Comparison of ENCODE assay signal across 11 cellular contexts in genomic region chr4:57424231-57424897, GRCh38.
DNase-seq lines count a peak whose midpoint lies in the region; ATAC-seq, FAIRE-seq and TF ChIP-seq lines count a peak whose summit lies in the region.
"Had no signal": no experiment of that assay in that cellular context is flagged by ENCODE, and none has a peak within 500 bp of the region (broad histone marks: within the 10 kb centered on the region; RNA-seq: fewer than 3 reads in every experiment).

No MANE protein-coding gene starts in this region.

- 57% methylated on average over 6 of the region's 6 CpGs for WGBS in right cardiac atrium
- WGBS in neuronal stem cell (ENCODE audit: extremely low coverage in 2 of 2, insufficient read length in 2 of 2, insufficient replicate concordance in 1 of 2), 2 donors, result no CpG with 5 or more reads among the region's 6 CpGs

- no peaks in the 10 kb centered on the region for H3K79me2 ChIP-seq in keratinocyte (ENCODE audit: control insufficient read depth, insufficient read depth, low read length)

- no peak overlapping the region for H4K8ac ChIP-seq in neuronal stem cell (ENCODE audit: low read depth, low read length)

- no peak overlapping the region for H3K14ac ChIP-seq in neuronal stem cell (ENCODE audit: low read length)

- no peaks in the 10 kb centered on the region for H4K20me1 ChIP-seq in keratinocyte (ENCODE audit: control insufficient read depth, extremely low read depth, insufficient read depth, low read length)
- H4K20me1 ChIP-seq: BLaER1 treated with 17β-estradiol and CSF1 and Interleukin-3, amounts not matched to agents 10 nM and 100 nM had no signal

- no peak overlapping the region for H2BK5ac ChIP-seq in neuronal stem cell (ENCODE audit: low read length)

- no peak overlapping the region for H3K4ac ChIP-seq in neuronal stem cell (ENCODE audit: low read length)

- H3K27me3 ChIP-seq in right cardiac atrium (ENCODE audit: control insufficient read depth, insufficient read depth) (peaks cover 4% of the 10 kb centered on the region), ascending aorta (no peaks in the 10 kb centered on the region), keratinocyte (ENCODE audit: control insufficient read depth, extremely low read depth, insufficient read depth, low read length) (no peaks in the 10 kb centered on the region), neuronal stem cell (ENCODE audit: control insufficient read depth in 3 of 3, insufficient read depth in 3 of 3, low read depth in 1 of 3, low read length in 3 of 3) (no peaks in the 10 kb centered on the region)
- H3K27me3 ChIP-seq: BLaER1 treated with 17β-estradiol and CSF1 and Interleukin-3, amounts not matched to agents 10 nM and 100 nM had no signal

- H4K91ac ChIP-seq in neuronal stem cell (ENCODE audit: low read depth, low read length, poor library complexity), result no peak overlapping the region

- H2AFZ ChIP-seq in keratinocyte (ENCODE audit: control insufficient read depth, low read length) (no peak overlapping the region), neuronal stem cell (ENCODE audit: low read length) (no peak overlapping the region)

- H3K27ac ChIP-seq in right cardiac atrium (ENCODE audit: low read length) (no peak overlapping the region), ascending aorta (peak overlapping the region; percentile 69 to 71), keratinocyte (ENCODE audit: control insufficient read depth, insufficient read depth, low read length) (peak overlapping the region; percentile 38), neuronal stem cell (replicated peaks; ENCODE audit: low read length) (no peak overlapping the region)
- H3K27ac ChIP-seq: BLaER1 treated with 17β-estradiol and CSF1 and Interleukin-3, amounts not matched to agents 10 nM and 100 nM had no signal

- H3K23ac ChIP-seq in neuronal stem cell (ENCODE audit: low read depth, low read length, poor library complexity), result no peak overlapping the region

- peak; percentile 98 for FAIRE-seq in keratinocyte (lab: Jason Lieb, UNC)

- no peaks in the 10 kb centered on the region for H3K79me1 ChIP-seq in neuronal stem cell (ENCODE audit: low read depth, low read length)

- DNase-seq in right cardiac atrium, result peak in 2 of 3 donors; percentile 54 to 68
- DNase-seq in left ventricle myocardium superior, result no peak
- peak; percentile 62 to 94 for DNase-seq in ascending aorta (ENCODE audit: low spot score in 2 of 2)
- DNase-seq in keratinocyte (ENCODE audit: low read depth, low spot score), result peak; percentile 73
- DNase-seq in neuronal stem cell (ENCODE audit: low spot score), result no peak
- no peak for DNase-seq in NCI-H2227 treated with DMSO at 0.1 percent for 48 hours (lab: John Stamatoyannopoulos, UW)
- DNase-seq in NCI-H345 treated with DMSO at 0.1 percent for 48 hours (lab: John Stamatoyannopoulos, UW; ENCODE audit: unreplicated experiment), result no peak
- DNase-seq: NCI-H345; stimulated activated CD4-positive, alpha-beta T cell treated with anti-CD3 and anti-CD28 coated beads, Interleukin-4, amount 100 ng/mL, for 4 hours had no signal

- intact Hi-C loops in right cardiac atrium (cut with DNase I) (loop anchor here in 1 of 4 donors (5.0 kb wide), 1 partner anchor 257 kb away; no protein-coding TSS in a partner anchor), left ventricle myocardium superior (cut with micrococcal nuclease) (no loop called here), ascending aorta (cut with DNase I) (loop anchor here (1.0 to 5.0 kb wide), 2 partner anchors 14 to 312 kb away; partner anchors contain the start of gene IGFBP7)

- H3K9me3 ChIP-seq in right cardiac atrium (ENCODE audit: control insufficient read depth, low read length) (no peaks in the 10 kb centered on the region), ascending aorta (no peaks in the 10 kb centered on the region), keratinocyte (ENCODE audit: control insufficient read depth, low read depth, low read length) (no peaks in the 10 kb centered on the region), neuronal stem cell (replicated peaks in 1 of 2; ENCODE audit: control insufficient read depth in 2 of 2, insufficient read depth in 1 of 2, low read depth in 1 of 2, low read length in 2 of 2) (no peaks in the 10 kb centered on the region)

- peak; percentile 80 to 87 for ATAC-seq in right cardiac atrium
- ATAC-seq in left ventricle myocardium superior, result no peak
- no peak for ATAC-seq in GM19397 (IDR thresholded peaks at IDR 0.05; ENCODE audit: unreplicated experiment)

- no peak overlapping the region for H2BK12ac ChIP-seq in neuronal stem cell (ENCODE audit: low read length)

- H3K36me3 ChIP-seq in ascending aorta (no peaks in the 10 kb centered on the region), keratinocyte (ENCODE audit: control insufficient read depth in 2 of 2, extremely low read depth in 1 of 2, insufficient read depth in 2 of 2, low read length in 2 of 2) (no peaks in the 10 kb centered on the region), neuronal stem cell (replicated peaks in 1 of 2; ENCODE audit: control insufficient read depth in 2 of 2, insufficient read depth in 2 of 2, low read length in 2 of 2) (no peaks in the 10 kb centered on the region)
- H3K36me3 ChIP-seq: BLaER1 treated with 17β-estradiol and CSF1 and Interleukin-3, amounts not matched to agents 10 nM and 100 nM had no signal

- no peaks in the 10 kb centered on the region for H3K9me1 ChIP-seq in keratinocyte (ENCODE audit: control insufficient read depth, extremely low read depth, insufficient read depth, low read length)

- H2BK15ac ChIP-seq in neuronal stem cell (ENCODE audit: low read length), result no peak overlapping the region

- H3K4me2 ChIP-seq in keratinocyte (ENCODE audit: control insufficient read depth, extremely low read depth, insufficient read depth, low read depth, low read length) (peak overlapping the region; percentile 1), neuronal stem cell (ENCODE audit: insufficient read depth, low read length, poor library complexity, severe bottlenecking) (no peak overlapping the region)
- H3K4me2 ChIP-seq: BLaER1 treated with 17β-estradiol and CSF1 and Interleukin-3, amounts not matched to agents 10 nM and 100 nM had no signal

- H3K4me3 ChIP-seq in right cardiac atrium (ENCODE audit: low read length), result no peak overlapping the region
- no peak overlapping the region for H3K4me3 ChIP-seq in ascending aorta
- no peak overlapping the region for H3K4me3 ChIP-seq in keratinocyte (ENCODE audit: control insufficient read depth in 2 of 3, extremely low read depth in 1 of 3, insufficient read depth in 2 of 3, low read depth in 1 of 3, low read length in 3 of 3)
- H3K4me3 ChIP-seq in neuronal stem cell (ENCODE audit: low read length in 2 of 2), result no peak overlapping the region
- H3K4me3 ChIP-seq: BLaER1 treated with 17β-estradiol and CSF1 and Interleukin-3, amounts not matched to agents 10 nM and 100 nM had no signal

- TF ChIP-seq CTCF in ascending aorta (IDR thresholded peaks at IDR 0.05), result no peak
- no peak for TF ChIP-seq CTCF in keratinocyte (optimal IDR thresholded peaks at IDR 0.05 in 1 of 3, IDR thresholded peaks at IDR 0.05 in 1 of 3, conservative IDR thresholded peaks at IDR 0.05 in 1 of 3; ENCODE audit: extremely low read depth in 1 of 3, insufficient read depth in 2 of 3, low read length in 3 of 3)

- no peaks in the 10 kb centered on the region for H3K4me1 ChIP-seq in right cardiac atrium (ENCODE audit: control insufficient read depth, insufficient read depth, low read length)
- H3K4me1 ChIP-seq in ascending aorta, result peaks cover 0 to 8% of the 10 kb centered on the region in 2 donors
- peaks cover 35% of the 10 kb centered on the region for H3K4me1 ChIP-seq in keratinocyte (ENCODE audit: control insufficient read depth, extremely low read depth, insufficient read depth, low read length)
- H3K4me1 ChIP-seq in neuronal stem cell (ENCODE audit: control insufficient read depth in 2 of 2, insufficient read depth in 1 of 2, low read depth in 1 of 2, low read length in 2 of 2), result no peaks in the 10 kb centered on the region
- H3K4me1 ChIP-seq: BLaER1 treated with 17β-estradiol and CSF1 and Interleukin-3, amounts not matched to agents 10 nM and 100 nM had no signal

- H3K9ac ChIP-seq in keratinocyte (ENCODE audit: control insufficient read depth, extremely low read depth, insufficient read depth, low read length), result no peak overlapping the region
- H3K9ac ChIP-seq in neuronal stem cell (ENCODE audit: low read depth, low read length, poor library complexity), result no peak overlapping the region
- H3K9ac ChIP-seq: BLaER1 treated with 17β-estradiol and CSF1 and Interleukin-3, amounts not matched to agents 10 nM and 100 nM had no signal

- H2BK120ac ChIP-seq in neuronal stem cell (ENCODE audit: low read depth, low read length), result no peak overlapping the region

- dilution Hi-C loops in keratinocyte (cut with MboI; ENCODE audit: extremely low pct_ligation_motif_present, low sequenced_read_pairs), result no loop called here

- no peak overlapping the region for H2AK5ac ChIP-seq in neuronal stem cell (ENCODE audit: low read depth, low read length)

- H3K18ac ChIP-seq in neuronal stem cell (ENCODE audit: low read length), result no peak overlapping the region

Comparison
In these comparisons a context has a peak if more than half of its experiments do, and no peak if none do; other contexts are left out.
1. ATAC-seq: peak in right cardiac atrium (2 of 2); none in left ventricle myocardium superior (single experiment) and GM19397 (single experiment).
2. DNase-seq: peak in right cardiac atrium (2 of 3), ascending aorta (2 of 2) and keratinocyte (single experiment); none in left ventricle myocardium superior (single experiment), neuronal stem cell (single experiment), NCI-H2227 treated with DMSO at 0.1 percent for 48 hours (single experiment) and NCI-H345 treated with DMSO at 0.1 percent for 48 hours (single experiment).
3. H3K27ac ChIP-seq: peak in ascending aorta (2 of 2) and keratinocyte (single experiment); none in right cardiac atrium (single experiment) and neuronal stem cell (single experiment).